ENCODE assay signal across 16 cellular contexts in genomic region chr12:41962171-41962572, GRCh38.
DNase-seq lines count a peak whose midpoint lies in the region; TF ChIP-seq lines count a peak whose summit lies in the region.
"Had no signal": no experiment of that assay in that cellular context is flagged by ENCODE, and none has a peak within 500 bp of the region (broad histone marks: within the 10 kb centered on the region; RNA-seq: fewer than 3 reads in every experiment).

No MANE protein-coding gene starts in this region.

- no peak overlapping the region for H3K27ac ChIP-seq in prostate gland
- H3K27ac ChIP-seq: cardiac muscle cell had no signal

- no peak for TF ChIP-seq CTCF in prostate gland (IDR thresholded peaks at IDR 0.05)

- no peaks in the 10 kb centered on the region for H3K36me3 ChIP-seq in prostate gland
- H3K36me3 ChIP-seq: cardiac muscle cell had no signal

- WGBS in prostate gland, result 29% methylated on average over 5 of the region's 5 CpGs

- DNase-seq in COR-L47 (lab: John Stamatoyannopoulos, UW), result peak; percentile 87
- peak; percentile 82 for DNase-seq in NCI-H1105 treated with DMSO at 0.1 percent for 48 hours (lab: John Stamatoyannopoulos, UW)
- peak; percentile 86 for DNase-seq in cerebellar cortex (ENCODE audit: low spot score)
- peak; percentile 27 for DNase-seq in occipital lobe (lab: John Stamatoyannopoulos, UW)
- DNase-seq in NK-92 treated with Interleukin-12 subunit alpha and Interleukin-12 subunit beta, amount 100 ng/mL, for 24 hours (lab: John Stamatoyannopoulos, UW), result no peak
- DNase-seq in ureter (ENCODE audit: low spot score), result no peak
- DNase-seq in prostate gland (ENCODE audit: low spot score), result no peak
- DNase-seq in mucosa of gallbladder (ENCODE audit: low spot score), result no peak
- DNase-seq: activated CD8-positive, alpha-beta memory T cell treated with anti-CD3 and anti-CD28 coated beads, Interleukin-2, amount 50 U/mL, for 4 hours; activated naive CD4-positive, alpha-beta T cell treated with anti-CD3 and anti-CD28 coated beads, Interleukin-2, amount 50 U/mL, for 16 hours; foreskin melanocyte; Kasumi-1; mesendoderm; NCI-H2227 treated with DMSO at 0.1 percent for 48 hours; T-helper 1 cell had no signal

- H3K27me3 ChIP-seq in prostate gland (replicated peaks; ENCODE audit: insufficient read depth), result no peaks in the 10 kb centered on the region
- H3K27me3 ChIP-seq: cardiac muscle cell had no signal

- no peak for TF ChIP-seq POLR2A in prostate gland (IDR thresholded peaks at IDR 0.05)

- intact Hi-C loops in prostate gland (cut with DNase I), result no loop called here

- no peaks in the 10 kb centered on the region for H3K4me1 ChIP-seq in prostate gland (replicated peaks)

- H3K4me3 ChIP-seq in prostate gland, result no peak overlapping the region
- H3K4me3 ChIP-seq: cardiac muscle cell had no signal

- no peaks in the 10 kb centered on the region for H3K9me3 ChIP-seq in prostate gland

Comparison
In these comparisons a context has a peak if more than half of its experiments do, and no peak if none do; other contexts are left out.
1. DNase-seq: peak in COR-L47 (single experiment), NCI-H1105 treated with DMSO at 0.1 percent for 48 hours (single experiment), cerebellar cortex (single experiment) and occipital lobe (single experiment); none in NK-92 treated with Interleukin-12 subunit alpha and Interleukin-12 subunit beta, amount 100 ng/mL, for 24 hours (single experiment), ureter (single experiment), prostate gland (single experiment) and mucosa of gallbladder (single experiment).